Comparison of ENCODE assay signal across 8 cellular contexts in genomic region chr1:39268906-39269305, GRCh38.
DNase-seq lines count a peak whose midpoint lies in the region; ATAC-seq and TF ChIP-seq lines count a peak whose summit lies in the region.

No MANE protein-coding gene starts in this region.

- H3K4me1 ChIP-seq in hepatocyte (ENCODE audit: insufficient read depth): peaks cover 29% of the 10 kb centered on the region

- no peaks in the 10 kb centered on the region for H3K27me3 Mint-ChIP-seq in activated B cell treated with CpG ODN at 0.5 μM for 24 hours

- H3K36me3 Mint-ChIP-seq in activated B cell treated with CpG ODN at 0.5 μM for 24 hours (ENCODE audit: low read depth): peaks cover 3% of the 10 kb centered on the region
- H3K36me3 Mint-ChIP-seq in stimulated activated effector memory CD8-positive, alpha-beta T cell treated with anti-CD3 and anti-CD28 coated beads, Interleukin-12 subunit alpha, Interleukin-12 subunit beta, amount 100 ng/mL, for 72 hours: peaks cover 37% of the 10 kb centered on the region

- 47% methylated on average over 8 of the region's 8 CpGs for WGBS in hepatocyte (ENCODE audit: low lambda C conversion rate, missing lambda C conversion rate)

- H3K79me2 ChIP-seq in hepatocyte: peaks cover 73% of the 10 kb centered on the region

- no peaks in the 10 kb centered on the region for H3K9me3 ChIP-seq in hepatocyte (ENCODE audit: low read depth)

- H3K4me3 ChIP-seq in hepatocyte: no peak overlapping the region

- H3K36me3 ChIP-seq in hepatocyte (replicated peaks; ENCODE audit: insufficient read depth, low read depth): no peaks in the 10 kb centered on the region

- H3K27ac Mint-ChIP-seq in activated B cell treated with CpG ODN at 0.5 μM for 24 hours: peak overlapping the region; percentile 84
- peak overlapping the region; percentile 84 for H3K27ac Mint-ChIP-seq in stimulated activated effector memory CD8-positive, alpha-beta T cell treated with anti-CD3 and anti-CD28 coated beads, Interleukin-12 subunit alpha, Interleukin-12 subunit beta, amount 100 ng/mL, for 72 hours

- no peak for ATAC-seq in activated B cell treated with CpG ODN at 0.5 μM for 24 hours (ENCODE audit: low read depth)
- no peak for ATAC-seq in stimulated activated effector memory CD8-positive, alpha-beta T cell treated with anti-CD3 and anti-CD28 coated beads, Interleukin-12 subunit alpha, Interleukin-12 subunit beta, amount 100 ng/mL, for 72 hours
- no peak for ATAC-seq in GM18520 (IDR thresholded peaks at IDR 0.05; ENCODE audit: unreplicated experiment)

- peak overlapping the region; percentile 72 for H3K4me2 ChIP-seq in hepatocyte

- CTCF ChIA-PET in activated B cell treated with CpG ODN at 0.5 μM for 24 hours (lab: Charles Lee): interaction anchor here (1.2 to 5.6 kb wide), 5 partner anchors 11 to 170 kb away, joined by 9 to 40 read pairs (median 16); no protein-coding TSS in a partner anchor

- no peaks in the 10 kb centered on the region for H3K9me3 Mint-ChIP-seq in activated B cell treated with CpG ODN at 0.5 μM for 24 hours
- H3K9me3 Mint-ChIP-seq in stimulated activated effector memory CD8-positive, alpha-beta T cell treated with anti-CD3 and anti-CD28 coated beads, Interleukin-12 subunit alpha, Interleukin-12 subunit beta, amount 100 ng/mL, for 72 hours: no peaks in the 10 kb centered on the region

- H3K9me2 ChIP-seq in hepatocyte (replicated peaks; ENCODE audit: insufficient read depth): no peaks in the 10 kb centered on the region

- peak overlapping the region; percentile 82 for H3K4me3 Mint-ChIP-seq in activated B cell treated with CpG ODN at 0.5 μM for 24 hours
- H3K4me3 Mint-ChIP-seq in stimulated activated effector memory CD8-positive, alpha-beta T cell treated with anti-CD3 and anti-CD28 coated beads, Interleukin-12 subunit alpha, Interleukin-12 subunit beta, amount 100 ng/mL, for 72 hours: peak overlapping the region; percentile 59

- DNase-seq in NCI-H1436 (lab: John Stamatoyannopoulos, UW) (peak; percentile 9), NCI-H1436 treated with DMSO at 0.1 percent for 48 hours (lab: John Stamatoyannopoulos, UW) (no peak), activated B cell treated with CpG ODN at 0.5 μM for 24 hours (no peak), hepatocyte (ENCODE audit: low spot score) (peak; percentile 20), OCI-M2 (lab: John Stamatoyannopoulos, UW; ENCODE audit: unreplicated experiment) (no peak), GM03348 (ENCODE audit: low spot score) (no peak)
- DNase-seq in stimulated activated effector memory CD8-positive, alpha-beta T cell treated with anti-CD3 and anti-CD28 coated beads, Interleukin-12 subunit alpha, Interleukin-12 subunit beta, amount 100 ng/mL, for 72 hours (ENCODE audit: low spot score in 2 of 2): no peak

- TF ChIP-seq CTCF in activated B cell treated with CpG ODN at 0.5 μM for 24 hours (IDR thresholded peaks at IDR 0.05) (no peak), hepatocyte (IDR thresholded peaks at IDR 0.05; ENCODE audit: poor library complexity) (no peak)

- POLR2A ChIA-PET in activated B cell treated with CpG ODN at 0.5 μM for 24 hours (lab: Charles Lee): interaction anchor here (0.7 to 2.2 kb wide), 5 partner anchors 10 to 306 kb away, joined by 3 to 10 read pairs (median 3); no protein-coding TSS in a partner anchor

- intact Hi-C loops in activated B cell treated with CpG ODN at 0.5 μM for 24 hours (cut with micrococcal nuclease): loop anchor here (1.0 to 10.0 kb wide), 6 partner anchors 11 to 394 kb away; partner anchors contain the start of gene MYCBP

- H3K4me1 Mint-ChIP-seq in activated B cell treated with CpG ODN at 0.5 μM for 24 hours: peaks cover 68% of the 10 kb centered on the region
- peaks cover 76% of the 10 kb centered on the region for H3K4me1 Mint-ChIP-seq in stimulated activated effector memory CD8-positive, alpha-beta T cell treated with anti-CD3 and anti-CD28 coated beads, Interleukin-12 subunit alpha, Interleukin-12 subunit beta, amount 100 ng/mL, for 72 hours

- peak overlapping the region; percentile 70 for H3K27ac ChIP-seq in hepatocyte

- no peaks in the 10 kb centered on the region for H3K27me3 ChIP-seq in hepatocyte

- H4K20me1 ChIP-seq in hepatocyte (ENCODE audit: insufficient read depth, poor library complexity, severe bottlenecking): peaks cover 2% of the 10 kb centered on the region

- H2AFZ ChIP-seq in hepatocyte: no peak overlapping the region

Comparison
In these comparisons a context has a peak if more than half of its experiments do, and no peak if none do; other contexts are left out.
1. DNase-seq: peak in NCI-H1436 (single experiment) and hepatocyte (single experiment); none in NCI-H1436 treated with DMSO at 0.1 percent for 48 hours (single experiment), activated B cell treated with CpG ODN at 0.5 μM for 24 hours (single experiment), stimulated activated effector memory CD8-positive, alpha-beta T cell treated with anti-CD3 and anti-CD28 coated beads, Interleukin-12 subunit alpha, Interleukin-12 subunit beta, amount 100 ng/mL, for 72 hours (0 of 2), OCI-M2 (single experiment) and GM03348 (single experiment).